8 cellular contexts compared by ENCODE assay signal in genomic region chr2:178482437-178482836, GRCh38. TPM values are rescaled to one million over a fixed set of nuclear protein-coding genes. Genes with fewer than 3 reads are reported as not detected.
DNase-seq lines count a peak whose midpoint lies in the region; ATAC-seq and TF ChIP-seq lines count a peak whose summit lies in the region.

No MANE protein-coding gene starts in this region.

- in situ Hi-C loops in G401 (cut with HindIII; ENCODE audit: low sequenced_read_pairs): no loop called here

- intact Hi-C loops in CD8-positive, alpha-beta T cell (cut with DNase I, micrococcal nuclease): loop anchor here in 1 of 2 experiments (10.0 kb wide), 1 partner anchor 368 kb away; the partner anchor contains the start of gene RBM45

- H3K9me3 ChIP-seq in CD8-positive, alpha-beta T cell (ENCODE audit: low read length): no peaks in the 10 kb centered on the region
- H3K9me3 ChIP-seq in endodermal cell (ENCODE audit: control insufficient read depth, low read length): no peaks in the 10 kb centered on the region

- peak overlapping the region; percentile 93 for H3K4me3 Mint-ChIP-seq in CD8-positive, alpha-beta T cell
- H3K4me3 Mint-ChIP-seq in endodermal cell: no peak overlapping the region

- POLR2A ChIA-PET in CD8-positive, alpha-beta T cell (lab: Charles Lee): interaction anchor here (0.7 to 1.2 kb wide), 2 partner anchors 10 to 12 kb away, joined by 4 to 5 read pairs; no protein-coding TSS in a partner anchor

- peaks cover 76% of the 10 kb centered on the region for H3K4me1 Mint-ChIP-seq in CD8-positive, alpha-beta T cell (ENCODE audit: low read depth)
- peaks cover 25% of the 10 kb centered on the region for H3K4me1 Mint-ChIP-seq in endodermal cell

- H3K27ac ChIP-seq in CD8-positive, alpha-beta T cell (ENCODE audit: low read depth, low read length): no peak overlapping the region
- H3K27ac ChIP-seq in endodermal cell (ENCODE audit: low read depth, low read length): no peak overlapping the region

- H3K36me3 Mint-ChIP-seq in CD8-positive, alpha-beta T cell: peaks cover 27% of the 10 kb centered on the region
- peaks cover 7% of the 10 kb centered on the region for H3K36me3 Mint-ChIP-seq in endodermal cell (ENCODE audit: low read depth)

- H3K4me1 ChIP-seq in CD8-positive, alpha-beta T cell (ENCODE audit: insufficient read depth, low read length): peaks cover 45% of the 10 kb centered on the region
- H3K4me1 ChIP-seq in endodermal cell (ENCODE audit: control insufficient read depth, insufficient read depth, low read length): peaks cover 3% of the 10 kb centered on the region

- H3K27me3 Mint-ChIP-seq in CD8-positive, alpha-beta T cell (ENCODE audit: low read depth): no peaks in the 10 kb centered on the region
- peaks cover 3% of the 10 kb centered on the region for H3K27me3 Mint-ChIP-seq in endodermal cell (ENCODE audit: insufficient read depth)

- no peak overlapping the region for H3K9ac ChIP-seq in endodermal cell (ENCODE audit: extremely low read depth, low read length, poor library complexity, severe bottlenecking)

- no peak overlapping the region for H3K27ac Mint-ChIP-seq in CD8-positive, alpha-beta T cell
- H3K27ac Mint-ChIP-seq in endodermal cell: no peak overlapping the region

- ATAC-seq in CD8-positive, alpha-beta T cell: no peak
- ATAC-seq in GM19351 (IDR thresholded peaks at IDR 0.05; ENCODE audit: unreplicated experiment) (peak; percentile 40), HG03469 (IDR thresholded peaks at IDR 0.05; ENCODE audit: unreplicated experiment) (peak; percentile 38)

- DNase-seq in CD8-positive, alpha-beta T cell: no peak
- DNase-seq in endodermal cell (no peak), KG1 (lab: John Stamatoyannopoulos, UW) (no peak), G401 (ENCODE audit: low spot score) (no peak), NCI-H748 treated with DMSO at 0.1 percent for 48 hours (lab: John Stamatoyannopoulos, UW) (no peak), NCI-H187 treated with DMSO at 0.1 percent for 48 hours (lab: John Stamatoyannopoulos, UW) (no peak)

- no peaks in the 10 kb centered on the region for H3K9me3 Mint-ChIP-seq in CD8-positive, alpha-beta T cell
- no peaks in the 10 kb centered on the region for H3K9me3 Mint-ChIP-seq in endodermal cell

- CTCF ChIA-PET in CD8-positive, alpha-beta T cell (lab: Charles Lee): interaction anchor here (1.0 to 1.7 kb wide), 3 partner anchors 9 to 68 kb away, joined by 3 to 5 read pairs (median 3); no protein-coding TSS in a partner anchor

- 81 to 90% methylated on average over 2 to 4 of the region's 4 CpGs for WGBS in endodermal cell (ENCODE audit: insufficient coverage in 1 of 2, insufficient read length in 1 of 2), 2 experiments

- no peak overlapping the region for H3K4me3 ChIP-seq in CD8-positive, alpha-beta T cell (ENCODE audit: low read depth, low read length)
- peak overlapping the region; percentile 30 for H3K4me3 ChIP-seq in endodermal cell (ENCODE audit: low read length)

- H3K27me3 ChIP-seq in CD8-positive, alpha-beta T cell (ENCODE audit: insufficient read depth, low read length): no peaks in the 10 kb centered on the region
- H3K27me3 ChIP-seq in endodermal cell (ENCODE audit: control insufficient read depth, insufficient read depth, low read length, poor library complexity, severe bottlenecking): no peaks in the 10 kb centered on the region

- peaks cover 8% of the 10 kb centered on the region for H3K36me3 ChIP-seq in CD8-positive, alpha-beta T cell (ENCODE audit: insufficient read depth, low read length)
- H3K36me3 ChIP-seq in endodermal cell (ENCODE audit: control insufficient read depth, insufficient read depth, low read length): no peaks in the 10 kb centered on the region

- TF ChIP-seq CTCF in CD8-positive, alpha-beta T cell (IDR thresholded peaks at IDR 0.05): no peak
- no peak for TF ChIP-seq CTCF in endodermal cell (conservative IDR thresholded peaks at IDR 0.05)

RNA-seq across cellular contexts. Expression of gene PLEKHA3, which starts 2.2 kb away (rescaled TPM):
- 10 to 100 TPM; 27.6 to 29.3 TPM for total RNA-seq in CD8-positive, alpha-beta T cell
- 10 to 100 TPM; 21.2 to 22.8 TPM for total RNA-seq in endodermal cell
- 13.6 TPM for polyA plus RNA-seq in endodermal cell (2013, experiment 1 of 2)
- polyA plus RNA-seq in endodermal cell (2013, experiment 2 of 2): 16.9 TPM
- 7.5 and 23.0 TPM in 2 replicates for total RNA-seq in G401 (2014; rRNA removed; shearing (Covaris generic))

RNA-seq across cellular contexts. Expression of gene FKBP7, which starts 4.0 kb away (rescaled TPM):
- under 1 TPM; 0.69 to 0.79 TPM for total RNA-seq in CD8-positive, alpha-beta T cell
- 1 to 10 TPM; 4.1 to 6.3 TPM for total RNA-seq in endodermal cell
- polyA plus RNA-seq in endodermal cell (2013, experiment 1 of 2): 25.4 TPM
- polyA plus RNA-seq in endodermal cell (2013, experiment 2 of 2): 22.7 TPM
- 11.0 and 13.5 TPM in 2 replicates for total RNA-seq in G401 (2014; rRNA removed; shearing (Covaris generic))

RNA-seq across cellular contexts. Expression of gene PJVK, which starts 31.3 kb away (rescaled TPM):
- total RNA-seq in CD8-positive, alpha-beta T cell: 1 to 10 TPM; 2.9 to 5.3 TPM
- 1 to 10 TPM; 5.5 to 6.3 TPM for total RNA-seq in endodermal cell
- 2.1 TPM for polyA plus RNA-seq in endodermal cell (2013, experiment 1 of 2)
- polyA plus RNA-seq in endodermal cell (2013, experiment 2 of 2): 3.6 TPM
- total RNA-seq in G401 (2014; rRNA removed; shearing (Covaris generic)): 0.98 and 3.4 TPM in 2 replicates

RNA-seq across cellular contexts. Expression of gene PRKRA, which starts 31.5 kb away (rescaled TPM):
- total RNA-seq in CD8-positive, alpha-beta T cell: 100 to 1,000 TPM; 116 to 127 TPM
- 10 to 100 TPM; 66.4 to 74.4 TPM for total RNA-seq in endodermal cell
- 85.6 TPM for polyA plus RNA-seq in endodermal cell (2013, experiment 1 of 2)
- 75.3 TPM for polyA plus RNA-seq in endodermal cell (2013, experiment 2 of 2)
- 72.1 and 77.8 TPM in 2 replicates for total RNA-seq in G401 (2014; rRNA removed; shearing (Covaris generic))
